In genomic region chr22:20919718-20920117, GRCh38 we compare ENCODE assay signal across 9 cellular contexts. TPM values are rescaled to one million over a fixed set of nuclear protein-coding genes. Genes with fewer than 3 reads are reported as not detected.
DNase-seq lines count a peak whose midpoint lies in the region; TF ChIP-seq lines count a peak whose summit lies in the region.
"Had no signal": no experiment of that assay in that cellular context is flagged by ENCODE, and none has a peak within 500 bp of the region (broad histone marks: within the 10 kb centered on the region; RNA-seq: fewer than 3 reads in every experiment).

No MANE protein-coding gene starts in this region.

- H3K27ac ChIP-seq in DOHH2 (ENCODE audit: low read depth, low read length): no peak overlapping the region
- H3K27ac ChIP-seq in PC-9: no peak overlapping the region
- H3K27ac ChIP-seq in epithelial cell of prostate: peak overlapping the region; percentile 86
- no peak overlapping the region for H3K27ac ChIP-seq in parathyroid adenoma

- H3K9me2 ChIP-seq in DOHH2 (replicated peaks; ENCODE audit: control insufficient read depth, low read length): no peaks in the 10 kb centered on the region
- no peaks in the 10 kb centered on the region for H3K9me2 ChIP-seq in PC-9 (ENCODE audit: insufficient read depth)

- H3K4me3 ChIP-seq in DOHH2 (ENCODE audit: low read length): peak overlapping the region; percentile 99
- H3K4me3 ChIP-seq in PC-9: peak overlapping the region; percentile 93
- peak overlapping the region; percentile 53 for H3K4me3 ChIP-seq in parathyroid adenoma (ENCODE audit: low read depth, low read length)
- H3K4me3 ChIP-seq: mucosa of descending colon had no signal

- no peak overlapping the region for H3K9ac ChIP-seq in parathyroid adenoma

- H3F3A ChIP-seq in DOHH2 (ENCODE audit: control insufficient read depth, insufficient read depth) (no peaks in the 10 kb centered on the region), PC-9 (ENCODE audit: insufficient read depth, low read depth) (peaks cover 7% of the 10 kb centered on the region; the same call in 1 of the 2 replicates)

- H3K27me3 ChIP-seq in DOHH2 (ENCODE audit: control insufficient read depth, low read length) (no peaks in the 10 kb centered on the region), PC-9 (ENCODE audit: insufficient read depth, low read depth) (no peaks in the 10 kb centered on the region), parathyroid adenoma (ENCODE audit: control insufficient read depth, insufficient read depth, low read length) (no peaks in the 10 kb centered on the region)

- CTCF ChIA-PET in PC-9 (lab: Charles Lee): no interaction called here

- H3K79me2 ChIP-seq in DOHH2 (ENCODE audit: control insufficient read depth, low read length) (peaks cover 79% of the 10 kb centered on the region), PC-9 (ENCODE audit: low read depth) (peaks cover 75% of the 10 kb centered on the region), parathyroid adenoma (peaks cover 18% of the 10 kb centered on the region)

- no TSS peak for BruUV-seq in PC-9 (replicated peaks; lab: Mats Ljungman, UMichigan)

- DNase-seq in PC-9 (no peak), epithelial cell of prostate (ENCODE audit: low read depth, low spot score) (no peak), middle frontal gyrus (ENCODE audit: extremely low spot score, low spot score) (no peak), AML-193 (lab: John Stamatoyannopoulos, UW) (no peak), SW480 (ENCODE audit: low spot score) (no peak), hepatic stellate cell (ENCODE audit: low spot score) (no peak)
- DNase-seq: mucosa of descending colon had no signal

- peaks cover 29% of the 10 kb centered on the region for H4K20me1 ChIP-seq in DOHH2 (ENCODE audit: control insufficient read depth, insufficient read depth, low read depth, low read length)
- peaks cover 54% of the 10 kb centered on the region for H4K20me1 ChIP-seq in PC-9 (ENCODE audit: insufficient read depth)

- intact Hi-C loops in PC-9 (cut with micrococcal nuclease; ENCODE audit: unreplicated experiment): loop anchor here (5.0 kb wide), 1 partner anchor 38 kb away; no protein-coding TSS in a partner anchor

- H3K36me3 ChIP-seq in DOHH2 (ENCODE audit: control insufficient read depth, low read length) (peaks cover 52% of the 10 kb centered on the region), PC-9 (ENCODE audit: low read depth) (no peaks in the 10 kb centered on the region), parathyroid adenoma (ENCODE audit: control insufficient read depth, insufficient read depth, low read length) (no peaks in the 10 kb centered on the region)

- peaks cover 48% of the 10 kb centered on the region for H3K4me1 ChIP-seq in DOHH2 (ENCODE audit: control insufficient read depth, low read length)
- peaks cover 26% of the 10 kb centered on the region for H3K4me1 ChIP-seq in PC-9 (replicated peaks; ENCODE audit: insufficient read depth)
- no peaks in the 10 kb centered on the region for H3K4me1 ChIP-seq in parathyroid adenoma

- peak overlapping the region; percentile 88 for H3K4me2 ChIP-seq in DOHH2 (ENCODE audit: low read length)
- H3K4me2 ChIP-seq in PC-9: peak overlapping the region; percentile 95
- H3K4me2 ChIP-seq in parathyroid adenoma (ENCODE audit: low read length): peak overlapping the region; percentile 94

- TF ChIP-seq CTCF in DOHH2 (IDR thresholded peaks at IDR 0.05; ENCODE audit: low read depth, low read length, poor library complexity, severe bottlenecking): no peak
- no peak for TF ChIP-seq CTCF in PC-9 (conservative IDR thresholded peaks at IDR 0.05)
- TF ChIP-seq CTCF in parathyroid adenoma (IDR thresholded peaks at IDR 0.05): no peak

- H2AFZ ChIP-seq in PC-9 (no peak overlapping the region), parathyroid adenoma (no peak overlapping the region)

- H3K9me3 ChIP-seq in DOHH2 (ENCODE audit: control insufficient read depth, insufficient read depth, low read length) (no peaks in the 10 kb centered on the region), PC-9 (ENCODE audit: insufficient read depth, low read depth) (no peaks in the 10 kb centered on the region), parathyroid adenoma (ENCODE audit: control insufficient read depth, low read length) (no peaks in the 10 kb centered on the region)
- H3K9me3 ChIP-seq: mucosa of descending colon had no signal

- POLR2A ChIA-PET in PC-9 (lab: Charles Lee; ENCODE audit: unreplicated experiment): interaction anchor here (0.6 kb wide), 1 partner anchor 18 kb away, joined by 22 read pairs; no protein-coding TSS in a partner anchor

RNA-seq across cellular contexts. Expression of gene CRKL, which starts 2.5 kb away (rescaled TPM):
- total RNA-seq in PC-9 (2021): 45.8 and 49.7 TPM in 2 replicates

RNA-seq across cellular contexts. Expression of gene AIFM3, which starts 47.3 kb away (rescaled TPM):
- total RNA-seq in PC-9 (2021): 6.9 and 7.4 TPM in 2 replicates
